9 cellular contexts compared by ENCODE assay signal in genomic region chr5:139147743-139148079, GRCh38. TPM values are rescaled to one million over a fixed set of nuclear protein-coding genes. Genes with fewer than 3 reads are reported as not detected.
A peak's percentile ranks its signal among the peaks of the same experiment; 100 is the strongest.
DNase-seq lines count a peak whose midpoint lies in the region; ATAC-seq, FAIRE-seq and TF ChIP-seq lines count a peak whose summit lies in the region.
"Had no signal": no experiment of that assay in that cellular context is flagged by ENCODE, and none has a peak within 500 bp of the region (broad histone marks: within the 10 kb centered on the region; RNA-seq: fewer than 3 reads in every experiment).

No MANE protein-coding gene starts in this region.

- H3K27me3 ChIP-seq in prostate gland (replicated peaks; ENCODE audit: insufficient read depth): no peaks in the 10 kb centered on the region

- 8% methylated on average over 2 of the region's 2 CpGs for WGBS in prostate gland

- TF ChIP-seq CTCF in fibroblast of villous mesenchyme (IDR thresholded peaks at IDR 0.05; ENCODE audit: insufficient read depth, low read depth, low read length) (no peak), prostate gland (IDR thresholded peaks at IDR 0.05) (no peak), GM20000 (IDR thresholded peaks at IDR 0.05; ENCODE audit: extremely low read depth, missing control alignments) (no peak)

- H3K36me3 Mint-ChIP-seq in natural killer cell treated with Interleukin-12 subunit alpha and Interleukin-12 subunit beta and Interleukin-15 and Interleukin-18, amount 100 ng/mL, for 72 hours: no peaks in the 10 kb centered on the region

- H3K4me1 Mint-ChIP-seq in natural killer cell treated with Interleukin-12 subunit alpha and Interleukin-12 subunit beta and Interleukin-15 and Interleukin-18, amount 100 ng/mL, for 72 hours (ENCODE audit: low read depth in 2 of 2): peaks cover 20 to 31% of the 10 kb centered on the region in 2 donors

- H3K4me1 ChIP-seq in prostate gland (replicated peaks): peaks cover 24% of the 10 kb centered on the region

- no peak overlapping the region for H3K4me3 Mint-ChIP-seq in natural killer cell treated with Interleukin-12 subunit alpha and Interleukin-12 subunit beta and Interleukin-15 and Interleukin-18, amount 100 ng/mL, for 72 hours
- H3K4me3 Mint-ChIP-seq: activated T-helper 1 cell treated with anti-CD3 and anti-CD28 coated beads, Interleukin-12 subunit alpha, Interleukin-12 subunit beta, Interleukin-2, Interleukin-4 antibody, amounts not matched to agents 30 ng/mL and 10 ng/mL and 1 ng/mL, durations not matched to agents 14 hours and 24 hours and 36 hours had no signal

- H3K36me3 ChIP-seq in prostate gland: no peaks in the 10 kb centered on the region

- peak overlapping the region; percentile 75 to 76 for H3K27ac ChIP-seq in prostate gland

- DNase-seq in DMS53 treated with DMSO at 0.1 percent for 48 hours (lab: John Stamatoyannopoulos, UW; ENCODE audit: unreplicated experiment): peak; percentile 48
- DNase-seq in RCC 7860 (ENCODE audit: low spot score): peak; percentile 11
- DNase-seq in fibroblast of villous mesenchyme (ENCODE audit: low read depth): peak; percentile 76
- DNase-seq in prostate gland (ENCODE audit: low spot score): peak; percentile 73
- no peak for DNase-seq in natural killer cell treated with Interleukin-12 subunit alpha and Interleukin-12 subunit beta and Interleukin-15 and Interleukin-18, amount 100 ng/mL, for 72 hours (ENCODE audit: low spot score)
- no peak for DNase-seq in GM20000 (ENCODE audit: low spot score)

- H3K9me3 ChIP-seq in prostate gland: no peaks in the 10 kb centered on the region

- intact Hi-C loops in prostate gland (cut with DNase I): no loop called here

- TF ChIP-seq POLR2A in prostate gland (IDR thresholded peaks at IDR 0.05): no peak

- no peaks in the 10 kb centered on the region for H3K27me3 Mint-ChIP-seq in natural killer cell treated with Interleukin-12 subunit alpha and Interleukin-12 subunit beta and Interleukin-15 and Interleukin-18, amount 100 ng/mL, for 72 hours

- H3K9me3 Mint-ChIP-seq in natural killer cell treated with Interleukin-12 subunit alpha and Interleukin-12 subunit beta and Interleukin-15 and Interleukin-18, amount 100 ng/mL, for 72 hours: no peaks in the 10 kb centered on the region
- H3K9me3 Mint-ChIP-seq: activated T-helper 1 cell treated with anti-CD3 and anti-CD28 coated beads, Interleukin-12 subunit alpha, Interleukin-12 subunit beta, Interleukin-2, Interleukin-4 antibody, amounts not matched to agents 30 ng/mL and 10 ng/mL and 1 ng/mL, durations not matched to agents 14 hours and 24 hours and 36 hours had no signal

- ATAC-seq in natural killer cell treated with Interleukin-12 subunit alpha and Interleukin-12 subunit beta and Interleukin-15 and Interleukin-18, amount 100 ng/mL, for 72 hours: no peak
- no peak for ATAC-seq in HG03354 (IDR thresholded peaks at IDR 0.05; ENCODE audit: poor library complexity, severe bottlenecking, unreplicated experiment)
- no peak for ATAC-seq in GM19324 (IDR thresholded peaks at IDR 0.05; ENCODE audit: low FRiP score, unreplicated experiment)

- H3K4me3 ChIP-seq in fibroblast of villous mesenchyme (ENCODE audit: low read depth, low read length): no peak overlapping the region
- no peak overlapping the region for H3K4me3 ChIP-seq in prostate gland

- no peak for FAIRE-seq in RCC 7860 (lab: Jason Lieb, UNC)

- no peak overlapping the region for H3K27ac Mint-ChIP-seq in natural killer cell treated with Interleukin-12 subunit alpha and Interleukin-12 subunit beta and Interleukin-15 and Interleukin-18, amount 100 ng/mL, for 72 hours
- H3K27ac Mint-ChIP-seq: activated T-helper 1 cell treated with anti-CD3 and anti-CD28 coated beads, Interleukin-12 subunit alpha, Interleukin-12 subunit beta, Interleukin-2, Interleukin-4 antibody, amounts not matched to agents 30 ng/mL and 10 ng/mL and 1 ng/mL, durations not matched to agents 14 hours and 24 hours and 36 hours had no signal

RNA-seq across cellular contexts. Expression of gene SIL1, which starts 50.5 kb away (rescaled TPM):
- total RNA-seq in fibroblast of villous mesenchyme: 53.5 and 57.0 TPM in 2 replicates
- 10 to 100 TPM; 69.9 to 75.6 TPM for total RNA-seq in prostate gland
- 10 to 100 TPM; 33.1 to 34.6 TPM for total RNA-seq in natural killer cell treated with Interleukin-12 subunit alpha and Interleukin-12 subunit beta and Interleukin-15 and Interleukin-18, amount 100 ng/mL, for 72 hours

Comparison
In these comparisons a context has a peak if more than half of its experiments do, and no peak if none do; other contexts are left out.
1. DNase-seq: peak in DMS53 treated with DMSO at 0.1 percent for 48 hours (single experiment), RCC 7860 (single experiment), fibroblast of villous mesenchyme (single experiment) and prostate gland (single experiment); none in natural killer cell treated with Interleukin-12 subunit alpha and Interleukin-12 subunit beta and Interleukin-15 and Interleukin-18, amount 100 ng/mL, for 72 hours (single experiment) and GM20000 (single experiment).